Comparison of ENCODE assay signal across 22 cellular contexts in the genomic region with DNA sequence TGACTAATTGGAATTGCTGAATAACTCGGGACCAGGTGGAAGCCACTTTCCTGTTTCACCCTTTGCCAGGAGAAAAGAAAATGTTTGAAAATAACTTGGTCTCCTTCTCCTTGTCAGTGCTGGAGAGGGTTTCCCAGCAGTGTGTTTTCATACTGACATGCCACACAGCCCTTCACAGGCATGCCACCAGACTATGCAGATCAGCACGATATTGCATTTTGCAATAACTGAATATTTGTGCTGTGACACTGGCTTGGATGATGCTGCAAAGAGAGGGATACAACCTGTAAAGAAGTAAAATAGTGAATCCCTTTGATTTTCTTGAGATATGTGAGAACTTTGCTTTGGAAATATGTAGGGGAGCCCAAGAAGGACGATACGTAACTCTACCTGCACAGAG.
A peak's percentile ranks its signal among the peaks of the same experiment; 100 is the strongest.
DNase-seq lines count a peak whose midpoint lies in the region; ATAC-seq lines count a peak whose summit lies in the region.
"Had no signal": no experiment of that assay in that cellular context is flagged by ENCODE, and none has a peak within 500 bp of the region (broad histone marks: within the 10 kb centered on the region; RNA-seq: fewer than 3 reads in every experiment).

No MANE protein-coding gene starts in this region.

- H3K4me1 Mint-ChIP-seq in activated T-cell treated with anti-CD3 and anti-CD28 coated beads, Interleukin-2, amount 50 U/mL, for 4 hours (ENCODE audit: low read depth), result no peaks in the 10 kb centered on the region

- no peak overlapping the region for H3K9ac ChIP-seq in BLaER1 treated with 17β-estradiol and CSF1 and Interleukin-3, amounts not matched to agents 10 nM and 100 nM
- H3K9ac ChIP-seq in adipocyte (ENCODE audit: low read length), result peak overlapping the region; percentile 63

- H3K36me3 ChIP-seq in BLaER1 treated with 17β-estradiol and CSF1 and Interleukin-3, amounts not matched to agents 10 nM and 100 nM, result no peaks in the 10 kb centered on the region
- no peaks in the 10 kb centered on the region for H3K36me3 ChIP-seq in adipocyte (ENCODE audit: control insufficient read depth, insufficient read depth, low read length, severe bottlenecking)
- H3K36me3 ChIP-seq: BE2C had no signal

- H3K4me1 ChIP-seq in BLaER1 treated with 17β-estradiol and CSF1 and Interleukin-3, amounts not matched to agents 10 nM and 100 nM, result peaks cover 12 to 33% (median 28%) of the 10 kb centered on the region in 10 experiments
- peaks cover 49% of the 10 kb centered on the region for H3K4me1 ChIP-seq in adipocyte (ENCODE audit: control insufficient read depth, insufficient read depth, low read length)
- H3K4me1 ChIP-seq: BE2C had no signal

- H3K9me3 Mint-ChIP-seq in activated T-cell treated with anti-CD3 and anti-CD28 coated beads, Interleukin-2, amount 50 U/mL, for 4 hours, result no peaks in the 10 kb centered on the region
- H3K9me3 Mint-ChIP-seq: CD4-positive, alpha-beta T cell had no signal

- DNase-seq in adipocyte (ENCODE audit: low read depth) (no peak), left lobe of liver (ENCODE audit: low spot score) (no peak), substantia nigra (lab: John Stamatoyannopoulos, UW) (no peak), ACHN (no peak), H4 (ENCODE audit: low spot score) (no peak)
- no peak for DNase-seq in activated T-cell treated with anti-CD3 and anti-CD28 coated beads, Interleukin-2, amount 50 U/mL, for 4 hours
- DNase-seq: BE2C; CD4-positive, alpha-beta T cell; COR-L47; DMS79 treated with DMSO at 0.1 percent for 48 hours; GOT3; Kasumi-1; NCI-H1048; NCI-H1417 treated with DMSO at 0.1 percent for 48 hours; NCI-H1930; NCI-H510A; SHP77 treated with DMSO at 0.1 percent for 48 hours had no signal

- H3K27me3 Mint-ChIP-seq in activated T-cell treated with anti-CD3 and anti-CD28 coated beads, Interleukin-2, amount 50 U/mL, for 4 hours (ENCODE audit: low read depth), result peaks cover 24% of the 10 kb centered on the region

- in situ Hi-C loops in ACHN (cut with HindIII; ENCODE audit: low pct_ligation_motif_present, low pct_unique_long_range_greater_than_20kb, low sequenced_read_pairs), result no loop called here

- H4K20me1 ChIP-seq in BLaER1 treated with 17β-estradiol and CSF1 and Interleukin-3, amounts not matched to agents 10 nM and 100 nM, result no peaks in the 10 kb centered on the region

- no peak overlapping the region for H3K4me3 ChIP-seq in BLaER1 treated with 17β-estradiol and CSF1 and Interleukin-3, amounts not matched to agents 10 nM and 100 nM
- H3K4me3 ChIP-seq in adipocyte (ENCODE audit: low read length), result no peak overlapping the region
- H3K4me3 ChIP-seq: GM12878, SK-N-MC had no signal

- peaks cover 0 to 3% (median 0%) of the 10 kb centered on the region in 11 experiments; a peak in 1 of 22 replicates for H3K9me3 ChIP-seq in BLaER1 treated with 17β-estradiol and CSF1 and Interleukin-3, amounts not matched to agents 10 nM and 100 nM (replicated peaks in 1 of 11)
- H3K9me3 ChIP-seq in adipocyte (ENCODE audit: control insufficient read depth, low read length), result no peaks in the 10 kb centered on the region
- H3K9me3 ChIP-seq: BE2C had no signal

- no peaks in the 10 kb centered on the region for H3K36me3 Mint-ChIP-seq in activated T-cell treated with anti-CD3 and anti-CD28 coated beads, Interleukin-2, amount 50 U/mL, for 4 hours (ENCODE audit: insufficient read depth)

- ATAC-seq in left lobe of liver (peak; percentile 9), GM18907 (IDR thresholded peaks at IDR 0.05; ENCODE audit: unreplicated experiment) (no peak)
- no peak for ATAC-seq in activated T-cell treated with anti-CD3 and anti-CD28 coated beads, Interleukin-2, amount 50 U/mL, for 4 hours
- ATAC-seq: GM12878 had no signal

- no peak overlapping the region for H3K27ac ChIP-seq in BLaER1 treated with 17β-estradiol and CSF1 and Interleukin-3, amounts not matched to agents 10 nM and 100 nM
- H3K27ac ChIP-seq in substantia nigra (ENCODE audit: low read depth, low read length, poor library complexity, severe bottlenecking), result peak overlapping the region; percentile 14
- H3K27ac ChIP-seq: RWPE1, SK-N-MC had no signal

- no peak overlapping the region for H3K4me3 Mint-ChIP-seq in activated T-cell treated with anti-CD3 and anti-CD28 coated beads, Interleukin-2, amount 50 U/mL, for 4 hours
- H3K4me3 Mint-ChIP-seq: CD4-positive, alpha-beta T cell had no signal

- peak overlapping the region in 10 of 11 experiments; percentile 26 to 89 (median 76); a peak in 19 of 22 replicates for H3K4me2 ChIP-seq in BLaER1 treated with 17β-estradiol and CSF1 and Interleukin-3, amounts not matched to agents 10 nM and 100 nM

- 0 out of 22 replicates have a peak, but pooled peaks cover 0 to 3% (median 0%) of the 10 kb centered on the region in 11 experiments for H3K27me3 ChIP-seq in BLaER1 treated with 17β-estradiol and CSF1 and Interleukin-3, amounts not matched to agents 10 nM and 100 nM
- no peaks in the 10 kb centered on the region for H3K27me3 ChIP-seq in adipocyte (replicated peaks; ENCODE audit: control insufficient read depth, insufficient read depth, low read length)
- H3K27me3 ChIP-seq: BE2C had no signal
